Comparison of ENCODE assay signal across 23 cellular contexts in genomic region chr9:82890401-82890800, GRCh38.
"Had no signal": no experiment of that assay in that cellular context is flagged by ENCODE, and none has a peak within 500 bp of the region (broad histone marks: within the 10 kb centered on the region; RNA-seq: fewer than 3 reads in every experiment).

No MANE protein-coding gene starts in this region.

- H3K9me3 Mint-ChIP-seq: naive thymus-derived CD8-positive, alpha-beta T cell; type B pancreatic cell had no signal

- H3K27me3 Mint-ChIP-seq: effector memory CD8-positive, alpha-beta T cell had no signal

- H3K4me1 Mint-ChIP-seq: naive thymus-derived CD8-positive, alpha-beta T cell; stimulated activated effector memory CD8-positive, alpha-beta T cell treated with anti-CD3 and anti-CD28 coated beads, Interleukin-12 subunit alpha, Interleukin-12 subunit beta, amount 100 ng/mL, for 72 hours had no signal

- H3K4me3 ChIP-seq: gastrocnemius medialis, heart left ventricle, hepatocyte, ovary, psoas muscle, sigmoid colon, testis, tibial artery had no signal

- DNase-seq: cortex of kidney; effector memory CD8-positive, alpha-beta T cell; gastrocnemius medialis; heart left ventricle; kidney; naive thymus-derived CD8-positive, alpha-beta T cell; nephron progenitor cell; occipital lobe; ovary; posterior cingulate gyrus; psoas muscle; right cardiac atrium; sigmoid colon; stimulated activated CD4-positive, alpha-beta T cell treated with anti-CD3 and anti-CD28 coated beads, Interleukin-2, amount 100 ng/mL, for 24 hours; stimulated activated CD4-positive, alpha-beta T cell treated with anti-CD3 and anti-CD28 coated beads, Interleukin-4, amount 100 ng/mL, for 24 hours; stimulated activated naive CD8-positive, alpha-beta T cell treated with anti-CD3 and anti-CD28 coated beads, Interleukin-15, Interleukin-2, amounts not matched to agents 100 U/mL and 50 U/mL, for 24 hours; substantia nigra; testis; tibial artery had no signal

- H3K36me3 Mint-ChIP-seq: naive thymus-derived CD8-positive, alpha-beta T cell; stimulated activated effector memory CD8-positive, alpha-beta T cell treated with anti-CD3 and anti-CD28 coated beads, Interleukin-12 subunit alpha, Interleukin-12 subunit beta, amount 100 ng/mL, for 72 hours; type B pancreatic cell had no signal

- H2AFZ ChIP-seq: hepatocyte had no signal

- H3K27me3 ChIP-seq: gastrocnemius medialis, heart left ventricle, ovary, sigmoid colon, testis, tibial artery had no signal

- H3K4me3 Mint-ChIP-seq: effector memory CD8-positive, alpha-beta T cell; naive thymus-derived CD8-positive, alpha-beta T cell; nephron progenitor cell; stimulated activated effector memory CD8-positive, alpha-beta T cell treated with anti-CD3 and anti-CD28 coated beads, Interleukin-12 subunit alpha, Interleukin-12 subunit beta, amount 100 ng/mL, for 72 hours; type B pancreatic cell had no signal

- H3K36me3 ChIP-seq: gastrocnemius medialis, heart left ventricle, ovary, sigmoid colon, tibial artery had no signal

- H3K27ac ChIP-seq: gastrocnemius medialis, heart left ventricle, hepatocyte, ovary, psoas muscle, sigmoid colon, testis, tibial artery had no signal

- H3K27ac Mint-ChIP-seq: effector memory CD8-positive, alpha-beta T cell; naive thymus-derived CD8-positive, alpha-beta T cell; nephron progenitor cell; stimulated activated effector memory CD8-positive, alpha-beta T cell treated with anti-CD3 and anti-CD28 coated beads, Interleukin-12 subunit alpha, Interleukin-12 subunit beta, amount 100 ng/mL, for 72 hours; type B pancreatic cell had no signal

- H3K79me2 ChIP-seq: hepatocyte had no signal

- H3K4me1 ChIP-seq: gastrocnemius medialis, psoas muscle, sigmoid colon, testis, tibial artery had no signal

- ATAC-seq: effector memory CD8-positive, alpha-beta T cell; gastrocnemius medialis; heart left ventricle; left lobe of liver; naive thymus-derived CD8-positive, alpha-beta T cell; psoas muscle; right cardiac atrium; stimulated activated effector memory CD8-positive, alpha-beta T cell treated with anti-CD3 and anti-CD28 coated beads, Interleukin-12 subunit alpha, Interleukin-12 subunit beta, amount 100 ng/mL, for 72 hours; stimulated activated naive CD8-positive, alpha-beta T cell treated with anti-CD3 and anti-CD28 coated beads, Interleukin-15, Interleukin-2, amounts not matched to agents 100 U/mL and 50 U/mL, for 24 hours had no signal

- H3K9me3 ChIP-seq: gastrocnemius medialis, heart left ventricle, ovary, psoas muscle, sigmoid colon, testis, tibial artery had no signal

- H3K4me2 ChIP-seq: hepatocyte had no signal
